Comparison of ENCODE assay signal across 26 cellular contexts in genomic region chr9:85451680-85452079, GRCh38.
"Had no signal": no experiment of that assay in that cellular context is flagged by ENCODE, and none has a peak within 500 bp of the region (broad histone marks: within the 10 kb centered on the region; RNA-seq: fewer than 3 reads in every experiment).

No MANE protein-coding gene starts in this region.

- H3K9me3 ChIP-seq: Peyer's patch, SJSA1, SK-N-SH had no signal

- H3K27ac ChIP-seq: Peyer's patch, SJSA1 had no signal

- H3K4me3 ChIP-seq: Peyer's patch, SJSA1 had no signal

- H3K36me3 ChIP-seq: Peyer's patch, SJSA1 had no signal

- H3K4me2 ChIP-seq: SK-N-SH had no signal

- H3K27me3 ChIP-seq: Peyer's patch, SJSA1 had no signal

- H3K9me2 ChIP-seq: SK-N-SH had no signal

- DNase-seq: activated CD4-positive, alpha-beta T cell treated with anti-CD3 and anti-CD28 coated beads for 36 hours; activated CD4-positive, alpha-beta T cell treated with anti-CD3 and anti-CD28 coated beads, Interleukin-2, amount 10 ng/mL, durations not matched to agents 7 days and 5 days; activated CD4-positive, alpha-beta T cell treated with anti-CD3 and anti-CD28 coated beads, Interleukin-2, amount 50 U/mL, for 48 hours; activated CD8-positive, alpha-beta T cell treated with anti-CD3 and anti-CD28 coated beads, Interleukin-2, amount 10 ng/mL, durations not matched to agents 7 days and 5 days; activated gamma-delta T cell treated with Interleukin-2 at 50 U/mL for 16 hours; activated naive CD4-positive, alpha-beta T cell treated with anti-CD3 and anti-CD28 coated beads for 36 hours; activated naive CD8-positive, alpha-beta T cell treated with anti-CD3 and anti-CD28 coated beads, Interleukin-2, amount 50 U/mL, for 24 hours; activated T-cell treated with anti-CD3 and anti-CD28 coated beads for 4 hours; activated T-cell treated with anti-CD3 and anti-CD28 coated beads, Interleukin-2, amount 50 U/mL, for 4 hours; anterior cingulate cortex; caudate nucleus; cerebellar nuclear complex; NCI-H1048; NCI-H1105 treated with DMSO at 0.1 percent for 48 hours; NCI-H1436; NCI-H1694; NCI-H1930; NCI-H2081 treated with DMSO at 0.1 percent for 48 hours; NCI-H2171; NCI-H510A; NCI-H526; Peyer's patch; RPMI8226; SHP77 treated with DMSO at 0.1 percent for 48 hours; SK-N-SH had no signal

- H3K4me1 ChIP-seq: Peyer's patch, SJSA1 had no signal
